In the genomic region with DNA sequence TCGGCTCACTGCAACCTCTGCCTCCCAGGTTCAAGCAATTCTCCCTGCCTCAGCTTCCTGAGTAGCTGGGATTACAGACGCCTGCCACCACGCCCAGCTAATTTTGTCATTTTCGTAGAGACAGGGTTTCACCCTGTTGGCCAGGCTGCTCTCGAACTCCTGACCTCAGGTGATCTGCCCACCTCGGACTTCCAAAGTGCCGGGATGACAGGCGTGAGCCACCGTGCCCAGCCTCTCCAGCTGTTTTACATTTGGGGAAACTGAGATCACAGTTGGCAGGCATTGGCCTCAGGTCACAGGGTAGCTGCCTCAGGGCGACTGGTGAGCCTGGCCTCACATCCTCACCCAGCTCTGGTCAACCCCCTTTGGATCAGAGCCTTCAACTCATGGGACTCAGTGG, we compare ENCODE assay signal across 12 cellular contexts. TPM values are rescaled to one million over a fixed set of nuclear protein-coding genes. Genes with fewer than 3 reads are reported as not detected.
"Had no signal": no experiment of that assay in that cellular context is flagged by ENCODE, and none has a peak within 500 bp of the region (broad histone marks: within the 10 kb centered on the region; RNA-seq: fewer than 3 reads in every experiment).

No MANE protein-coding gene starts in this region.

RNA-seq across cellular contexts. Expression of a gene that starts 40.4 kb away (rescaled TPM):
- total RNA-seq: activated B cell treated with CpG ODN at 0.5 μM for 24 hours; activated CD4-positive, alpha-beta memory T cell treated with anti-CD3 and anti-CD28 coated beads for 36 hours; activated CD4-positive, alpha-beta T cell treated with anti-CD3 and anti-CD28 coated beads, Interleukin-2, amount 10 ng/mL, durations not matched to agents 24 days and 14 days; activated CD8-positive, alpha-beta memory T cell treated with anti-CD3 and anti-CD28 coated beads, Interleukin-2, amount 10 ng/mL, durations not matched to agents 7 days and 5 days; activated CD8-positive, alpha-beta T cell treated with anti-CD3 and anti-CD28 coated beads for 36 hours; activated naive CD8-positive, alpha-beta T cell treated with anti-CD3 and anti-CD28 coated beads, Interleukin-2, amount 10 ng/mL, durations not matched to agents 7 days and 5 days; activated T-cell treated with anti-CD3 and anti-CD28 coated beads, Interleukin-2, amount 50 U/mL, for 4 hours; activated T-cell treated with anti-CD3 and anti-CD28 coated beads, Interleukin-2, amount 50 U/mL, for 72 hours; activated T-helper 1 cell treated with anti-CD3 and anti-CD28 coated beads, Interleukin-12 subunit alpha, Interleukin-12 subunit beta, Interleukin-2, Interleukin-4 antibody, amounts not matched to agents 30 ng/mL and 10 ng/mL and 1 ng/mL, durations not matched to agents 14 hours and 24 hours and 36 hours; activated T-helper 17 cell treated with anti-CD3 and anti-CD28 coated beads, Interleukin-2, amount 50 U/mL, for 72 hours; ascending aorta; breast epithelium had no signal

RNA-seq across cellular contexts. Expression of a gene that starts 58.7 kb away (rescaled TPM):
- total RNA-seq: activated CD4-positive, alpha-beta memory T cell treated with anti-CD3 and anti-CD28 coated beads for 36 hours; activated CD8-positive, alpha-beta T cell treated with anti-CD3 and anti-CD28 coated beads for 36 hours; activated T-cell treated with anti-CD3 and anti-CD28 coated beads, Interleukin-2, amount 50 U/mL, for 4 hours; activated T-cell treated with anti-CD3 and anti-CD28 coated beads, Interleukin-2, amount 50 U/mL, for 72 hours; activated T-helper 1 cell treated with anti-CD3 and anti-CD28 coated beads, Interleukin-12 subunit alpha, Interleukin-12 subunit beta, Interleukin-2, Interleukin-4 antibody, amounts not matched to agents 30 ng/mL and 10 ng/mL and 1 ng/mL, durations not matched to agents 14 hours and 24 hours and 36 hours; activated T-helper 17 cell treated with anti-CD3 and anti-CD28 coated beads, Interleukin-2, amount 50 U/mL, for 72 hours; ascending aorta; breast epithelium had no signal
